Comparison of ENCODE assay signal across 8 cellular contexts in the genomic region with DNA sequence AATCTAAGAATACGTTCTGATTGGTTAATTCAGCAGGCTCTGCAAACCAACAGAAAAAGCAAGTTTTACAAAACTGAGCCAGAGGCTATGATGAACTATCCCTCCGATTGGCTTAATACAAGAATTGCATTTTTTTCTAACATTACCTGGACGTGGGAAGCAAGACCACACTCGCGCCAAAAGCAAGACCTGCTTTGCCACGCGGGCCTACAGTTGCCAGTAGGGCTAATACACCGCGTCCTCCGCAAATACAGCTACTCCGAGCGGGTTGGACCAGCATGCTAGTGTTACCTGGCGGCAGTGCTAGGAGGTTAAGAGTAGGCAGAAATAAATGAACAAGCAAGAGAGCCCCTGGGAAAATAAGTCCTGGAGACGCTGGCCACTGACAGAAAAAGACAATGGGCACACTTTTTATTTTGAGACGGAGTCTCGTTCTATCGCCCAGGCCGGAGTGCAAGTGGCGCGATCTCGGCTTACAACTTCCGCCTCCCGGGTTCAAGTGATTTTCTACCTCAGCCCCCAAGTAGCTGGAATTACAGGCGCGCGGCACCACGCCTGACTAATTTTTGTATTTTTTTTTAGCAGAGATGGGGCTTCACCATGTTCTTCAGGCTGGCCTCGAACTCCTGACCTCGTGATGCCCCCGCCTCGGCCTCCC.
A peak's percentile ranks its signal among the peaks of the same experiment; 100 is the strongest.
DNase-seq lines count a peak whose midpoint lies in the region; ATAC-seq, FAIRE-seq and TF ChIP-seq lines count a peak whose summit lies in the region.

No MANE protein-coding gene starts in this region.

- no peak for FAIRE-seq in HepG2 (lab: Jason Lieb, UNC)

- no peaks in the 10 kb centered on the region for H4K20me1 ChIP-seq in HepG2 (ENCODE audit: insufficient read depth, low read length)

- POLR2A ChIA-PET in HepG2 (lab: Yijun Ruan, JAX): interaction anchor here (0.9 to 3.2 kb wide), 4 partner anchors 9 to 38 kb away, joined by 5 to 17 read pairs (median 12); a partner anchor contains a TSS

- intact Hi-C loops in HepG2 (cut with micrococcal nuclease; ENCODE audit: unreplicated experiment): no loop called here
- intact Hi-C loops in stomach (cut with DNase I; ENCODE audit: low total_unique reads): no loop called here

- in situ Hi-C loops in astrocyte of the cerebellum (cut with HindIII; ENCODE audit: low sequenced_read_pairs): no loop called here
- in situ Hi-C loops in HepG2 (cut with HindIII; ENCODE audit: extremely low pct_ligation_motif_present, low pct_unique_long_range_greater_than_20kb): no loop called here

- TF ChIP-seq EP300 in HepG2 (IDR thresholded peaks at IDR 0.05; ENCODE audit: low read depth in 2 of 2, low read length in 2 of 2) (no peak), HepG2 (CRISPR knock-in tag; IDR thresholded peaks at IDR 0.05; ENCODE audit: borderline replicate concordance) (no peak), stomach (IDR thresholded peaks at IDR 0.05) (no peak)

- H3K4me3 ChIP-seq in AG09309 (ENCODE audit: control insufficient read depth, low read depth, low read length): peak overlapping the region; percentile 53; the same call in 1 of the 2 replicates
- H3K4me3 ChIP-seq in NT2/D1 (ENCODE audit: insufficient read length, low read depth): peak overlapping the region; percentile 61
- H3K4me3 ChIP-seq in astrocyte of the cerebellum (ENCODE audit: low read depth, low read length): peak overlapping the region; percentile 50
- no peak overlapping the region for H3K4me3 ChIP-seq in HepG2 (replicated peaks in 1 of 3; ENCODE audit: insufficient read depth in 1 of 3, low read depth in 2 of 3, low read length in 3 of 3)
- peak overlapping the region; percentile 47 to 58 (median 50) for H3K4me3 ChIP-seq in stomach

- H3K9ac ChIP-seq in NT2/D1 (ENCODE audit: insufficient read length, low read depth): peak overlapping the region; percentile 83
- H3K9ac ChIP-seq in HepG2 (ENCODE audit: insufficient read depth, low read depth, low read length): no peak overlapping the region

- no peak for TF ChIP-seq RAD21 in HepG2 (CRISPR knock-in tag; IDR thresholded peaks at IDR 0.05)

- no peaks in the 10 kb centered on the region for H3K9me3 ChIP-seq in NT2/D1 (ENCODE audit: insufficient read depth, low read length)
- H3K9me3 ChIP-seq in HepG2 (ENCODE audit: low read length): no peaks in the 10 kb centered on the region
- H3K9me3 ChIP-seq in stomach: no peaks in the 10 kb centered on the region

- no peak overlapping the region for H3K27ac ChIP-seq in HepG2 (ENCODE audit: extremely low read length, insufficient read depth, low read length)
- H3K27ac ChIP-seq in stomach: peak overlapping the region; percentile 61 to 91 (median 88)

- no peak for DNase-seq in AG09309 (ENCODE audit: low read depth)
- DNase-seq in NT2/D1 (ENCODE audit: low read depth, low spot score): no peak
- no peak for DNase-seq in astrocyte of the cerebellum (ENCODE audit: low read depth)
- no peak for DNase-seq in HepG2 (ENCODE audit: low spot score)
- no peak for DNase-seq in stomach
- no peak for DNase-seq in NOMO-1 treated with dmso at 0.1 percent for 144 hours (lab: John Stamatoyannopoulos, UW; ENCODE audit: unreplicated experiment)

- no peak overlapping the region for H2AFZ ChIP-seq in HepG2 (ENCODE audit: low read length)

- BruUV-seq in HepG2 (replicated peaks; lab: Mats Ljungman, UMichigan): no TSS peak

- H3K36me3 ChIP-seq in NT2/D1 (ENCODE audit: insufficient read depth, insufficient read length, low read length) (no peaks in the 10 kb centered on the region), HepG2 (replicated peaks in 1 of 2; ENCODE audit: control insufficient read depth in 1 of 2, insufficient read depth in 2 of 2, low read length in 2 of 2) (no peaks in the 10 kb centered on the region), stomach (no peaks in the 10 kb centered on the region)

- no peak for TF ChIP-seq POLR2A in HepG2 (IDR thresholded peaks at IDR 0.05; ENCODE audit: insufficient read depth in 1 of 2, low read depth in 2 of 2, low read length in 2 of 2)
- no peak for TF ChIP-seq POLR2A in stomach (IDR thresholded peaks at IDR 0.05)

- no peaks in the 10 kb centered on the region for H3K79me2 ChIP-seq in HepG2 (ENCODE audit: insufficient read depth, low read length)

- H3K4me1 ChIP-seq in NT2/D1 (ENCODE audit: insufficient read depth, insufficient read length) (no peaks in the 10 kb centered on the region), HepG2 (ENCODE audit: insufficient read depth, low read length) (peaks cover 25% of the 10 kb centered on the region; the same call in 1 of the 2 replicates), stomach (peaks cover 8 to 28% (median 20%) of the 10 kb centered on the region in 4 donors)

- no peaks in the 10 kb centered on the region for H3K27me3 ChIP-seq in NT2/D1 (ENCODE audit: insufficient read depth, insufficient read length)
- H3K27me3 ChIP-seq in HepG2 (ENCODE audit: control insufficient read depth in 1 of 2, insufficient read depth in 2 of 2, low read length in 2 of 2): peaks cover 0 to 28% of the 10 kb centered on the region in 2 experiments; a peak in 3 of 5 replicates
- H3K27me3 ChIP-seq in stomach: peaks cover 4 to 88% (median 25%) of the 10 kb centered on the region in 3 donors

- 90% methylated on average over 31 of the region's 31 CpGs for whole genome bisulfite sequencing in HepG2 (ENCODE audit: low lambda C conversion rate)
- 9 to 18% (median 12%) methylated on average over 31 of the region's 31 CpGs for WGBS in stomach, 5 donors

- no peak for TF ChIP-seq CTCF in AG09309 (IDR thresholded peaks at IDR 0.05; ENCODE audit: control insufficient read depth, insufficient read depth, low read depth, low read length, missing control alignments)
- no peak for TF ChIP-seq CTCF in astrocyte of the cerebellum (IDR thresholded peaks at IDR 0.05; ENCODE audit: low read depth, low read length, missing control alignments)
- TF ChIP-seq CTCF in HepG2 (CRISPR knock-in tag; IDR thresholded peaks at IDR 0.05): no peak
- TF ChIP-seq CTCF in stomach (IDR thresholded peaks at IDR 0.05): no peak

- CTCF ChIA-PET in HepG2 (lab: Yijun Ruan, JAX; ENCODE audit: low intra/inter-chr PET ratio, low total read pairs): no interaction called here

- H3K4me2 ChIP-seq in HepG2 (ENCODE audit: low read depth, low read length): peak overlapping the region; percentile 97

- ATAC-seq in GM21390 (IDR thresholded peaks at IDR 0.05; ENCODE audit: unreplicated experiment) (peak; percentile 8), HepG2 (no peak), GM21619 (IDR thresholded peaks at IDR 0.05; ENCODE audit: unreplicated experiment) (no peak)

TF ChIP-seq in HepG2, 621 proteins besides CTCF, POLR2A, EP300 and RAD21:
- 0 out of 2 replicates have a peak, but pooled peaks have one; percentile 37 for TF ChIP-seq ZNF33B (CRISPR knock-in tag; IDR thresholded peaks at IDR 0.05)
- TF ChIP-seq, protein P1, sequence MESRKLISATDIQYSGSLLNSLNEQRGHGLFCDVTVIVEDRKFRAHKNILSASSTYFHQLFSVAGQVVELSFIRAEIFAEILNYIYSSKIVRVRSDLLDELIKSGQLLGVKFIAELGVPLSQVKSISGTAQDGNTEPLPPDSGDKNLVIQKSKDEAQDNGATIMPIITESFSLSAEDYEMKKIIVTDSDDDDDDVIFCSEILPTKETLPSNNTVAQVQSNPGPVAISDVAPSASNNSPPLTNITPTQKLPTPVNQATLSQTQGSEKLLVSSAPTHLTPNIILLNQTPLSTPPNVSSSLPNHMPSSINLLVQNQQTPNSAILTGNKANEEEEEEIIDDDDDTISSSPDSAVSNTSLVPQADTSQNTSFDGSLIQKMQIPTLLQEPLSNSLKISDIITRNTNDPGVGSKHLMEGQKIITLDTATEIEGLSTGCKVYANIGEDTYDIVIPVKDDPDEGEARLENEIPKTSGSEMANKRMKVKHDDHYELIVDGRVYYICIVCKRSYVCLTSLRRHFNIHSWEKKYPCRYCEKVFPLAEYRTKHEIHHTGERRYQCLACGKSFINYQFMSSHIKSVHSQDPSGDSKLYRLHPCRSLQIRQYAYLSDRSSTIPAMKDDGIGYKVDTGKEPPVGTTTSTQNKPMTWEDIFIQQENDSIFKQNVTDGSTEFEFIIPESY (CRISPR knock-in tag; IDR thresholded peaks at IDR 0.05): peak; percentile 55
- TF ChIP-seq, protein P2, sequence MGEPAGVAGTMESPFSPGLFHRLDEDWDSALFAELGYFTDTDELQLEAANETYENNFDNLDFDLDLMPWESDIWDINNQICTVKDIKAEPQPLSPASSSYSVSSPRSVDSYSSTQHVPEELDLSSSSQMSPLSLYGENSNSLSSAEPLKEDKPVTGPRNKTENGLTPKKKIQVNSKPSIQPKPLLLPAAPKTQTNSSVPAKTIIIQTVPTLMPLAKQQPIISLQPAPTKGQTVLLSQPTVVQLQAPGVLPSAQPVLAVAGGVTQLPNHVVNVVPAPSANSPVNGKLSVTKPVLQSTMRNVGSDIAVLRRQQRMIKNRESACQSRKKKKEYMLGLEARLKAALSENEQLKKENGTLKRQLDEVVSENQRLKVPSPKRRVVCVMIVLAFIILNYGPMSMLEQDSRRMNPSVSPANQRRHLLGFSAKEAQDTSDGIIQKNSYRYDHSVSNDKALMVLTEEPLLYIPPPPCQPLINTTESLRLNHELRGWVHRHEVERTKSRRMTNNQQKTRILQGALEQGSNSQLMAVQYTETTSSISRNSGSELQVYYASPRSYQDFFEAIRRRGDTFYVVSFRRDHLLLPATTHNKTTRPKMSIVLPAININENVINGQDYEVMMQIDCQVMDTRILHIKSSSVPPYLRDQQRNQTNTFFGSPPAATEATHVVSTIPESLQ (CRISPR knock-in tag; conservative IDR thresholded peaks at IDR 0.05): no peak
TF ChIP-seq in HepG2: peak in this region for 2.

Comparison
In these comparisons a context has a peak if more than half of its experiments do, and no peak if none do; other contexts are left out.
1. H3K4me3 ChIP-seq: peak in AG09309 (single experiment), NT2/D1 (single experiment), astrocyte of the cerebellum (single experiment) and stomach (4 of 4); none in HepG2 (0 of 3).